ENCODE assay signal across 8 cellular contexts in genomic region chr9:126301985-126302603, GRCh38. TPM values are rescaled to one million over a fixed set of nuclear protein-coding genes. Genes with fewer than 3 reads are reported as not detected.
DNase-seq lines count a peak whose midpoint lies in the region; ATAC-seq and TF ChIP-seq lines count a peak whose summit lies in the region.

No MANE protein-coding gene starts in this region.

- H3K9ac ChIP-seq in Karpas-422 (ENCODE audit: low read length) (no peak overlapping the region), adipocyte (ENCODE audit: low read length) (no peak overlapping the region)

- H3K4me1 ChIP-seq in Karpas-422 (ENCODE audit: low read length) (no peaks in the 10 kb centered on the region), adipocyte (ENCODE audit: control insufficient read depth, insufficient read depth, low read length) (no peaks in the 10 kb centered on the region), heart right ventricle (no peaks in the 10 kb centered on the region)

- TF ChIP-seq CTCF in heart right ventricle (IDR thresholded peaks at IDR 0.05), result peak; percentile 38 to 87 (median 73)

- ATAC-seq in heart right ventricle, result peak in 7 of 8 donors; percentile 80 to 90 (median 85)
- ATAC-seq in HG03097 (IDR thresholded peaks at IDR 0.05; ENCODE audit: low FRiP score, unreplicated experiment), result no peak
- no peak for ATAC-seq in HG03108 (IDR thresholded peaks at IDR 0.05; ENCODE audit: unreplicated experiment)

- H3K27me3 ChIP-seq in Karpas-422 (ENCODE audit: low read length) (no peaks in the 10 kb centered on the region), adipocyte (replicated peaks; ENCODE audit: control insufficient read depth, insufficient read depth, low read length) (peaks cover 37% of the 10 kb centered on the region), heart right ventricle (peaks cover 0 to 3% (median 0%) of the 10 kb centered on the region in 7 donors)

- no peaks in the 10 kb centered on the region for H4K20me1 ChIP-seq in Karpas-422 (ENCODE audit: insufficient read depth, low read depth, low read length)

- intact Hi-C loops in heart right ventricle (cut with DNase I), result loop anchor here (1.0 to 10.0 kb wide), 7 partner anchors 95 to 193 kb away; no protein-coding TSS in a partner anchor

- no peaks in the 10 kb centered on the region for H3K9me3 ChIP-seq in Karpas-422 (ENCODE audit: low read length)
- no peaks in the 10 kb centered on the region for H3K9me3 ChIP-seq in adipocyte (ENCODE audit: control insufficient read depth, low read length)
- H3K9me3 ChIP-seq in heart right ventricle, result no peaks in the 10 kb centered on the region

- DNase-seq in DMS153 treated with DMSO at 0.1 percent for 48 hours (lab: John Stamatoyannopoulos, UW; ENCODE audit: unreplicated experiment) (peak; percentile 47), Karpas-422 (peak; percentile 79), RPMI8226 (peak; percentile 78), adipocyte (ENCODE audit: low read depth) (peak; percentile 77), heart right ventricle (peak in 1 of 2 donors; percentile 71), pulmonary artery endothelial cell (ENCODE audit: low read depth, low spot score) (peak; percentile 20)

- H3K4me3 ChIP-seq in Karpas-422 (ENCODE audit: low read length) (no peak overlapping the region), adipocyte (ENCODE audit: low read length) (no peak overlapping the region), heart right ventricle (no peak overlapping the region)

- no peak overlapping the region for H2AFZ ChIP-seq in Karpas-422 (ENCODE audit: low read length)

- no peaks in the 10 kb centered on the region for H3K79me2 ChIP-seq in Karpas-422 (ENCODE audit: low read length)

- H3K4me2 ChIP-seq in Karpas-422 (ENCODE audit: low read depth, low read length, poor library complexity, severe bottlenecking), result no peak overlapping the region

- H3K9me2 ChIP-seq in Karpas-422 (replicated peaks; ENCODE audit: insufficient read depth, low read length), result no peaks in the 10 kb centered on the region

- H3K36me3 ChIP-seq in Karpas-422 (ENCODE audit: insufficient read depth, low read length) (no peaks in the 10 kb centered on the region), adipocyte (ENCODE audit: control insufficient read depth, insufficient read depth, low read length, severe bottlenecking) (no peaks in the 10 kb centered on the region), heart right ventricle (no peaks in the 10 kb centered on the region)

- WGBS in heart right ventricle, 2 donors, result 25 to 34% methylated on average over 4 of the region's 4 CpGs

- H3K27ac ChIP-seq in Karpas-422 (ENCODE audit: low read length), result no peak overlapping the region
- H3K27ac ChIP-seq in heart right ventricle, result no peak overlapping the region

RNA-seq across cellular contexts. Expression of gene MVB12B, which starts 24.5 kb away (rescaled TPM):
- total RNA-seq in Karpas-422 (2014; rRNA removed; shearing (Covaris generic); ENCODE audit: low replicate concordance), result 0.25 TPM in 1 of 2 replicates, not detected in the other
- 10 to 100 TPM in 7 of 10 donors, 1 to 10 TPM in 3; 8.4 to 16.5 (median 11.2) TPM for total RNA-seq in heart right ventricle
- polyA plus RNA-seq in heart right ventricle, result 1 to 10 TPM; 2.8 to 4.3 TPM
- 1.1 and 1.8 TPM in 2 replicates for total RNA-seq in pulmonary artery endothelial cell

Comparison
In these comparisons a context has a peak if more than half of its experiments do, and no peak if none do; other contexts are left out.
1. ATAC-seq: peak in heart right ventricle (7 of 8); none in HG03097 (single experiment) and HG03108 (single experiment).